ENCODE assay signal across 18 cellular contexts in the genomic region with DNA sequence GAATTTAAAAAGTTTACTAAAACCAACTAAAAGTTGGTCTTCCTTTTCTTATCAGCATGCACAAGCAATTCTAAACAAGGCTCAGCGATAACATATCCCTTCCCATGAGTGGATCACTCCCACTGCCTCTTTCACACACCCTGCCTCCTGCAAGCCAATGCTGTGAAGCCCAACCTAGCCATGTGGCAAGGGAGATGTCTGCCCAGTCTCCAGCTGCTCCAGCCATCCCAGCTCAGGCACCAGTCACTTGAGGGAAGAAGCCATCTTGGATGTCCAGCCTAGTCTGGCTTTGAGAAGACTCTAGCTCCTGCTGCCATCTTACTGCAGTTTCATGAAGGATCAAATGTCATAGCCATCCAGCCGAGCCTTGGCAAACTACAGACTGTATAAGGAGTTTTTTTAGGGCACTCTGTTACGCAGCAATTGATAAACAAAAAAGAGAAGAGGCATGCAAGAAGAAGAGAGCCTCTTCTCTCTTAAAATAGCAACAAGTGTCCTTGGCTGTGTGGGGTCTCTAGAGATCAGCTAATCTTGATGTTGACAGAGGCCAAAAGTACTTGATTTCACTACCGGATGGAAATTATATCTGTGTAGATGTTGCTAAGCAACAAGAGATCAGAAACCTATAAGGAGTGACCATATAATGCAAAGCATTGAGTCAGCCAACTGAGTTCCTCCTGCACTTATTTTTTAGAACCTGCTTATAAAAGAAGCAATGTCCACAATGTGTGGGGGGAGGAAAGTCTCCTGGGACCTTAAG.
DNase-seq lines count a peak whose midpoint lies in the region; ATAC-seq and TF ChIP-seq lines count a peak whose summit lies in the region.
"Had no signal": no experiment of that assay in that cellular context is flagged by ENCODE, and none has a peak within 500 bp of the region (broad histone marks: within the 10 kb centered on the region; RNA-seq: fewer than 3 reads in every experiment).

No MANE protein-coding gene starts in this region.

- intact Hi-C loops in testis (cut with DNase I; ENCODE audit: low total_unique reads), result no loop called here

- ATAC-seq in GM18873 (IDR thresholded peaks at IDR 0.05; ENCODE audit: low FRiP score, unreplicated experiment) (peak; percentile 50), HG03378 (IDR thresholded peaks at IDR 0.05; ENCODE audit: unreplicated experiment) (peak; percentile 69), GM19467 (IDR thresholded peaks at IDR 0.05; ENCODE audit: unreplicated experiment) (no peak)
- ATAC-seq: gastroesophageal sphincter; naive thymus-derived CD8-positive, alpha-beta T cell had no signal

- TF ChIP-seq POLR2A in testis (IDR thresholded peaks at IDR 0.05), result no peak

- DNase-seq in NCI-H2196 (lab: John Stamatoyannopoulos, UW; ENCODE audit: unreplicated experiment) (peak; percentile 72), fibroblast of the conjunctiva (ENCODE audit: low read depth) (peak; percentile 14), testis (no peak)
- DNase-seq in activated CD4-positive, alpha-beta T cell treated with anti-CD3 and anti-CD28 coated beads, Interleukin-2, amount 50 U/mL, for 48 hours, result no peak
- DNase-seq: activated effector memory CD4-positive, alpha-beta T cell treated with Interleukin-2 at 50 U/mL for 16 hours; amygdala; C1 segment of cervical spinal cord; naive thymus-derived CD8-positive, alpha-beta T cell; NCI-H2171; stimulated activated CD4-positive, alpha-beta T cell treated with anti-CD3 and anti-CD28 coated beads, Interleukin-12 subunit alpha, Interleukin-12 subunit beta, amount 100 ng/mL, for 4 hours had no signal

- no peaks in the 10 kb centered on the region for H3K27me3 ChIP-seq in testis

- H3K4me3 ChIP-seq in testis, result no peak overlapping the region
- H3K4me3 ChIP-seq: gastroesophageal sphincter, lung, prostate gland had no signal

- no peaks in the 10 kb centered on the region for H3K9me3 ChIP-seq in testis
- H3K9me3 ChIP-seq: gastroesophageal sphincter, prostate gland had no signal

- no peak for TF ChIP-seq CTCF in testis (IDR thresholded peaks at IDR 0.05)

- no peak overlapping the region for H3K27ac ChIP-seq in testis
- H3K27ac ChIP-seq: gastroesophageal sphincter, KMS-11, prostate gland, VCaP had no signal

- WGBS in testis, 2 donors, result 47 to 51% methylated on average over 4 of the region's 4 CpGs

- no peaks in the 10 kb centered on the region for H3K36me3 ChIP-seq in testis (ENCODE audit: low read depth, missing control alignments)
- H3K36me3 ChIP-seq: gastroesophageal sphincter, prostate gland had no signal

- H3K4me1 ChIP-seq in testis, result no peaks in the 10 kb centered on the region
- H3K4me1 ChIP-seq: prostate gland had no signal

Comparison
In these comparisons a context has a peak if more than half of its experiments do, and no peak if none do; other contexts are left out.
1. DNase-seq: peak in NCI-H2196 (single experiment) and fibroblast of the conjunctiva (single experiment); none in testis (single experiment) and activated CD4-positive, alpha-beta T cell treated with anti-CD3 and anti-CD28 coated beads, Interleukin-2, amount 50 U/mL, for 48 hours (0 of 2).